28 cellular contexts compared by ENCODE assay signal in genomic region chr1:201180901-201181300, GRCh38. TPM values are rescaled to one million over a fixed set of nuclear protein-coding genes. Genes with fewer than 3 reads are reported as not detected.
"Had no signal": no experiment of that assay in that cellular context is flagged by ENCODE, and none has a peak within 500 bp of the region (broad histone marks: within the 10 kb centered on the region; RNA-seq: fewer than 3 reads in every experiment).

No MANE protein-coding gene starts in this region.

- H3K27ac ChIP-seq: brain microvascular endothelial cell had no signal

- H3K36me3 ChIP-seq: brain microvascular endothelial cell had no signal

- DNase-seq: activated CD4-positive, alpha-beta T cell treated with anti-CD3 and anti-CD28 coated beads for 36 hours; activated CD4-positive, alpha-beta T cell treated with anti-CD3 and anti-CD28 coated beads, Interleukin-2, amount 10 ng/mL, durations not matched to agents 7 days and 5 days; activated CD4-positive, alpha-beta T cell treated with anti-CD3 and anti-CD28 coated beads, Interleukin-2, amount 50 U/mL, for 48 hours; activated CD8-positive, alpha-beta T cell treated with anti-CD3 and anti-CD28 coated beads, Interleukin-2, amount 10 ng/mL, durations not matched to agents 7 days and 5 days; activated naive CD4-positive, alpha-beta T cell; activated naive CD4-positive, alpha-beta T cell treated with anti-CD3 and anti-CD28 coated beads, Interleukin-2, amount 50 U/mL, for 16 hours; activated naive CD8-positive, alpha-beta T cell treated with anti-CD3 and anti-CD28 coated beads for 36 hours; activated T-cell treated with anti-CD3 and anti-CD28 coated beads, Interleukin-2, amount 50 U/mL, for 24 hours; amniotic stem cell; aorta; brain microvascular endothelial cell; NCI-H1105; NCI-H1436; NCI-H1694; NCI-H1930; NCI-H524 treated with DMSO at 0.1 percent for 48 hours; RPMI8226; SIG-M5; SW 1271; T-helper 1 cell; T-helper 2 cell; T-helper 9 cell had no signal

- ATAC-seq: activated CD4-positive, alpha-beta T cell treated with anti-CD3 and anti-CD28 coated beads for 36 hours; activated CD4-positive, CD25-positive, alpha-beta regulatory T cell treated with anti-CD3 and anti-CD28 coated beads, Interleukin-2, amount 50 U/mL, for 24 hours; activated CD8-positive, alpha-beta T cell treated with anti-CD3 and anti-CD28 coated beads, Interleukin-2, amount 10 ng/mL, durations not matched to agents 7 days and 5 days; K562; Panc1; WTC11 had no signal

- H3K4me3 ChIP-seq: K562 had no signal

- FAIRE-seq: K562 had no signal

- H3K27me3 ChIP-seq: brain microvascular endothelial cell had no signal

RNA-seq across cellular contexts. Expression of gene IGFN1, which starts 9.7 kb away (rescaled TPM):
- total RNA-seq: activated CD4-positive, alpha-beta T cell treated with anti-CD3 and anti-CD28 coated beads for 36 hours; activated CD4-positive, alpha-beta T cell treated with anti-CD3 and anti-CD28 coated beads, Interleukin-2, amount 10 ng/mL, durations not matched to agents 7 days and 5 days; activated CD8-positive, alpha-beta T cell treated with anti-CD3 and anti-CD28 coated beads, Interleukin-2, amount 10 ng/mL, durations not matched to agents 7 days and 5 days; activated naive CD8-positive, alpha-beta T cell treated with anti-CD3 and anti-CD28 coated beads for 36 hours; activated T-helper 2 cell treated with anti-CD3 and anti-CD28 coated beads, Interferon-gamma antibody, Interleukin-2, Interleukin-4, amounts not matched to agents 10 μg/mL and 5 μg/mL and 100 μg/mL, durations not matched to agents 14 hours and 24 hours and 36 hours; K562 had no signal

RNA-seq across cellular contexts. Expression of gene ASCL5, which starts 53.9 kb away (rescaled TPM):
- total RNA-seq: activated CD4-positive, alpha-beta T cell treated with anti-CD3 and anti-CD28 coated beads, Interleukin-2, amount 10 ng/mL, durations not matched to agents 7 days and 5 days; activated CD8-positive, alpha-beta T cell treated with anti-CD3 and anti-CD28 coated beads, Interleukin-2, amount 10 ng/mL, durations not matched to agents 7 days and 5 days; activated T-helper 2 cell treated with anti-CD3 and anti-CD28 coated beads, Interferon-gamma antibody, Interleukin-2, Interleukin-4, amounts not matched to agents 10 μg/mL and 5 μg/mL and 100 μg/mL, durations not matched to agents 14 hours and 24 hours and 36 hours; aorta; MCF 10A had no signal
- polyA plus RNA-seq: K562 had no signal
